ENCODE assay signal across 19 cellular contexts in the genomic region with DNA sequence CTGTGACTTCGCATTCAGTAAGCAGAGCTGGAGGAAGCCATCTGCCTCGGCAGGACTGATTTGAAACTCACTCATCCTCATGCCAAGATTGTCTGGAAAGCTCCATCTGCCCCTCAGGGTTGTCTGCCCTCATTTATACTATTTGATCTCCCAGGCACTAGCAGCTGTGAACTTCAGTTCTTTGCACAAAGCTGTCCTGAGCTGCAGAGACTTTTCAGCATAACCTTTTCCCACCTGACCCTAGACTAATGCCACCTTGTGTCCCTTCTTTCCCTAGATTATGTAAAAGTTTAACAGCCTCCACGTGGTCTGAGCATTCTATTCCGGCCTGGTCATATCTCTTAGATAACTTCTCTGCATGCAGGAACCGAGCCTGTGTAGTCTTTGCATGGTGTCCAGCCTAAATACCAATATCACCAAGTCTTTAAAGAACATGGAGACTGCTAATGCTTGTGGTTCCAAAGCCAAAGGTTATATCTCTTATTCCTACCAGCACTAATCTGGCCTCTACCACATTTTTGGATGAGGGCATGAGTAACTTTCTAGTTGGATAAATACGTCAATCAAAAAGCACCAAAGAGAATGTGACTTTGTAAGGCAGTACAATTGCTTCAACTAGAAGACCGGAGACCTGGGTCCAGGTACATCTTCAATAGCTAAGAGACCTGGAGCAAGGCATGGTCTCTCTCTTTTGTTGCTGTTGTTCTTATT. TPM values are rescaled to one million over a fixed set of nuclear protein-coding genes. Genes with fewer than 3 reads are reported as not detected.
A peak's percentile ranks its signal among the peaks of the same experiment; 100 is the strongest.
DNase-seq lines count a peak whose midpoint lies in the region; ATAC-seq and TF ChIP-seq lines count a peak whose summit lies in the region.
"Had no signal": no experiment of that assay in that cellular context is flagged by ENCODE, and none has a peak within 500 bp of the region (broad histone marks: within the 10 kb centered on the region; RNA-seq: fewer than 3 reads in every experiment).

No MANE protein-coding gene starts in this region.

- no peaks in the 10 kb centered on the region for H4K20me1 ChIP-seq in hepatocyte (ENCODE audit: insufficient read depth, poor library complexity, severe bottlenecking)

- H3K9me3 ChIP-seq in Panc1 (ENCODE audit: control insufficient read depth, insufficient read depth, low read depth, low read length) (no peaks in the 10 kb centered on the region), hepatocyte (ENCODE audit: low read depth) (no peaks in the 10 kb centered on the region), vagina (no peaks in the 10 kb centered on the region), testis (no peaks in the 10 kb centered on the region)
- H3K9me3 ChIP-seq: ascending aorta, thyroid gland had no signal

- H3K9me2 ChIP-seq in hepatocyte (replicated peaks; ENCODE audit: insufficient read depth), result no peaks in the 10 kb centered on the region

- H3K4me3 ChIP-seq in Panc1 (ENCODE audit: low read depth in 2 of 2, low read length in 2 of 2) (no peak overlapping the region), hepatocyte (no peak overlapping the region), vagina (no peak overlapping the region), testis (no peak overlapping the region)
- H3K4me3 ChIP-seq: ascending aorta, GM12878, thyroid gland had no signal

- H3K27ac ChIP-seq in Panc1 (ENCODE audit: low read length), result peak overlapping the region; percentile 70
- peak overlapping the region; percentile 31 for H3K27ac ChIP-seq in hepatocyte
- H3K27ac ChIP-seq in vagina, result no peak overlapping the region
- H3K27ac ChIP-seq in testis, result no peak overlapping the region
- H3K27ac ChIP-seq: 22Rv1, ascending aorta, thyroid gland had no signal

- BruUV-seq in Panc1 (replicated peaks; lab: Mats Ljungman, UMichigan), result no TSS peak

- H3K36me3 ChIP-seq in Panc1 (ENCODE audit: control insufficient read depth, insufficient read depth, low read length), result peaks cover 4% of the 10 kb centered on the region; the same call in 1 of the 2 replicates
- no peaks in the 10 kb centered on the region for H3K36me3 ChIP-seq in hepatocyte (replicated peaks; ENCODE audit: insufficient read depth, low read depth)
- H3K36me3 ChIP-seq in vagina, result peaks cover 0 to 63% of the 10 kb centered on the region in 2 donors
- H3K36me3 ChIP-seq in testis (ENCODE audit: low read depth, missing control alignments), result no peaks in the 10 kb centered on the region

- POLR2A ChIA-PET in Panc1 (lab: Charles Lee), result interaction anchor here (0.6 kb wide), 1 partner anchor 22 kb away, joined by 5 read pairs; no protein-coding TSS in a partner anchor

- TF ChIP-seq CTCF in Panc1 (IDR thresholded peaks at IDR 0.05), result no peak
- TF ChIP-seq CTCF in hepatocyte (IDR thresholded peaks at IDR 0.05; ENCODE audit: poor library complexity), result no peak
- TF ChIP-seq CTCF in vagina (IDR thresholded peaks at IDR 0.05), result no peak
- TF ChIP-seq CTCF in testis (IDR thresholded peaks at IDR 0.05), result no peak

- H3K79me2 ChIP-seq in hepatocyte, result peaks cover 13% of the 10 kb centered on the region

- H3K27me3 ChIP-seq in Panc1 (ENCODE audit: control insufficient read depth, insufficient read depth, low read length), result no peaks in the 10 kb centered on the region
- H3K27me3 ChIP-seq in hepatocyte, result no peaks in the 10 kb centered on the region
- H3K27me3 ChIP-seq in vagina, result no peaks in the 10 kb centered on the region
- H3K27me3 ChIP-seq in testis, result no peaks in the 10 kb centered on the region
- H3K27me3 ChIP-seq: ascending aorta, thyroid gland had no signal

- H3K4me1 ChIP-seq in Panc1 (ENCODE audit: control insufficient read depth, insufficient read depth, low read length) (peaks cover 56% of the 10 kb centered on the region), hepatocyte (ENCODE audit: insufficient read depth) (peaks cover 28% of the 10 kb centered on the region), vagina (peaks cover 9% of the 10 kb centered on the region), testis (peaks cover 6% of the 10 kb centered on the region)

- 72% methylated on average over 7 of the region's 7 CpGs for WGBS in hepatocyte (ENCODE audit: low lambda C conversion rate, missing lambda C conversion rate)
- WGBS in testis, 2 donors, result 67 to 74% methylated on average over 7 of the region's 7 CpGs

- H2AFZ ChIP-seq in hepatocyte, result no peak overlapping the region

- CTCF ChIA-PET in Panc1 (lab: Charles Lee), result interaction anchor here (0.6 to 0.7 kb wide), 2 partner anchors 95 to 515 kb away, joined by 3 read pairs; no protein-coding TSS in a partner anchor

- peak; percentile 54 for DNase-seq in NCI-H82 (lab: John Stamatoyannopoulos, UW)
- DNase-seq in NCI-H82 treated with DMSO at 0.1 percent for 48 hours (lab: John Stamatoyannopoulos, UW; ENCODE audit: unreplicated experiment), result no peak
- DNase-seq in DMS 273 (lab: John Stamatoyannopoulos, UW; ENCODE audit: unreplicated experiment), result peak; percentile 85
- DNase-seq in Panc1 (ENCODE audit: low read depth, low spot score), result no peak
- peak; percentile 33 for DNase-seq in hepatocyte (ENCODE audit: low spot score)
- DNase-seq in vagina (ENCODE audit: extremely low spot score in 2 of 2), result no peak
- DNase-seq in NCI-H526 treated with DMSO at 0.1 percent for 48 hours (lab: John Stamatoyannopoulos, UW), result no peak
- no peak for DNase-seq in testis
- DNase-seq: activated CD4-positive, alpha-beta memory T cell treated with anti-CD3 and anti-CD28 coated beads, Interleukin-2, amount 10 ng/mL, durations not matched to agents 7 days and 5 days; endodermal cell; GF-D8; HCEC 1CT; islet precursor cell; naive B cell; NCI-H1436 treated with DMSO at 0.1 percent for 48 hours; thyroid gland had no signal

- no peak overlapping the region for H3K4me2 ChIP-seq in hepatocyte

- no peak for ATAC-seq in Panc1
- ATAC-seq: GM12878 had no signal

- intact Hi-C loops in Panc1 (cut with micrococcal nuclease; ENCODE audit: unreplicated experiment), result loop anchor here (10.0 kb wide), 1 partner anchor 207 kb away; no protein-coding TSS in a partner anchor
- intact Hi-C loops in vagina (cut with DNase I), result no loop called here
- intact Hi-C loops in testis (cut with DNase I; ENCODE audit: low total_unique reads), result no loop called here

- no peak for TF ChIP-seq POLR2A in vagina (IDR thresholded peaks at IDR 0.05)
- TF ChIP-seq POLR2A in testis (IDR thresholded peaks at IDR 0.05), result no peak

- in situ Hi-C loops in Panc1 (cut with HindIII; ENCODE audit: low pct_unique_long_range_greater_than_20kb, low sequenced_read_pairs), result no loop called here

RNA-seq across cellular contexts. Expression of a gene that starts 29.1 kb away (rescaled TPM):
- total RNA-seq in Panc1 (2021; ENCODE audit: unreplicated experiment) (26.7 TPM), hepatocyte (5.5 and 6.5 TPM in 2 replicates), vagina (38.3 TPM), testis (10 to 100 TPM; 27.8 to 37.0 TPM)
- polyA plus RNA-seq in Panc1 (2012; ENCODE audit: insufficient read length), result 37.3 TPM
- polyA plus RNA-seq in hepatocyte (3.5 and 6.1 TPM in 2 replicates), testis (ENCODE audit: insufficient read depth, low read depth, low replicate concordance) (13.7 TPM)

RNA-seq across cellular contexts. Expression of a gene that starts 41.2 kb away (rescaled TPM):
- total RNA-seq in Panc1 (2021; ENCODE audit: unreplicated experiment) (102 TPM), hepatocyte (26.0 and 27.9 TPM in 2 replicates), vagina (74.6 TPM), testis (10 to 100 TPM; 65.9 to 81.5 TPM)
- 66.5 TPM for polyA plus RNA-seq in Panc1 (2012; ENCODE audit: insufficient read length)
- polyA plus RNA-seq in hepatocyte (18.7 and 25.7 TPM in 2 replicates), testis (ENCODE audit: insufficient read depth, low read depth, low replicate concordance) (66.0 TPM)

Comparison
In these comparisons a context has a peak if more than half of its experiments do, and no peak if none do; other contexts are left out.
1. DNase-seq: peak in NCI-H82 (single experiment), DMS 273 (single experiment) and hepatocyte (single experiment); none in NCI-H82 treated with DMSO at 0.1 percent for 48 hours (single experiment), Panc1 (single experiment), vagina (0 of 2), NCI-H526 treated with DMSO at 0.1 percent for 48 hours (single experiment) and testis (single experiment).
2. H3K27ac ChIP-seq: peak in Panc1 (single experiment) and hepatocyte (single experiment); none in vagina (single experiment) and testis (0 of 2).